23 cellular contexts compared by ENCODE assay signal in the genomic region with DNA sequence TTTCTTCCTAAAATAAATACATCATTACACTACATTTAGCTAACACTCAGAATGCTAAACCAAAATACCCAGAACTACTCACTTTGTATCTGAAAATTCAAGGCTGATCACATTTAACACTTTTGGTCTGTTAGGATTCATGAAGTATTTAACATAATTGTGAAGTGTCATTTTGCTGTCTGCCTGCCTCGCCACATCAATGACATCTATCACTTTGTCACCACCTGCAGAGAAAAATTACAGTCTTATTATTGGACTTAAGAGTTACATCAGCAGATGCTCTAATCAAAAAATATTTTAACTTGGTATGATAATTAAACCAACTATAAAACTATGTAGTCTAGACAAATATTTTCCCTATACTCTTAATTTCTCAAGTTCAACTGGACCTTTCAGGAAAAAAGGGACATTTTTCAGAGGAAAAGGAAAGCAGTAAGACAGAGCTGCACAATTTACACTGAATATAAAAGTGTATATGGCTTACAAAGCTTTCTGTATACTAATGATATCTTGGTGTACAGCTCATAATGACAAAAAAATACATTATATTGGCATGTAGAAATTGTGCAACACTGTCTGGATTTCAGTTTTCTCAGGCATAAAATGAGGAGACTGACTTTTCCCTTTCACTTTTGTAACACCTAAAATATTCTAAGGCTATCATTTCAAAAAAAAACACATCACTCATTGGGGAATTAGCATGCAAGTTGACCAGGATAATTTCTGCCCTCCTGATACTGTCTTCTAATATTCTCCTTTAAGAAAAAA.
"Had no signal": no experiment of that assay in that cellular context is flagged by ENCODE, and none has a peak within 500 bp of the region (broad histone marks: within the 10 kb centered on the region; RNA-seq: fewer than 3 reads in every experiment).

No MANE protein-coding gene starts in this region.

- DNase-seq: activated CD4-positive, alpha-beta T cell treated with anti-CD3 and anti-CD28 coated beads, Interleukin-2, amount 50 U/mL, for 1 hour; activated CD8-positive, alpha-beta T cell treated with anti-CD3 and anti-CD28 coated beads, Interleukin-2, amount 10 ng/mL, durations not matched to agents 7 days and 5 days; activated naive CD4-positive, alpha-beta T cell treated with Interleukin-2 at 50 U/mL for 16 hours; activated T-cell treated with anti-CD3 and anti-CD28 coated beads, Interleukin-2, amount 50 U/mL, for 1 hour; central memory CD4-positive, alpha-beta T cell; effector memory CD4-positive, alpha-beta T cell; foreskin melanocyte; glutamatergic neuron; left ventricle myocardium inferior; natural killer cell; retina; stimulated activated CD4-positive, alpha-beta T cell treated with anti-CD3 and anti-CD28 coated beads, Interleukin-4, amount 100 ng/mL, for 4 hours; testis; trophoblast cell; uterus had no signal

- H3K36me3 ChIP-seq: uterus had no signal

- ATAC-seq: activated CD4-positive, CD25-positive, alpha-beta regulatory T cell treated with anti-CD3 and anti-CD28 coated beads, Interleukin-2, amount 50 U/mL, for 24 hours; activated CD8-positive, alpha-beta T cell treated with anti-CD3 and anti-CD28 coated beads, Interleukin-2, amount 10 ng/mL, durations not matched to agents 7 days and 5 days; esophagus mucosa; natural killer cell had no signal

- H3K4me3 Mint-ChIP-seq: activated CD8-positive, alpha-beta T cell treated with anti-CD3 and anti-CD28 coated beads, Interleukin-2, amount 10 ng/mL, durations not matched to agents 7 days and 5 days; mesothelial cell of epicardium; natural killer cell; T-helper 2 cell treated with Interferon-gamma antibody and Interleukin-4, amounts not matched to agents 5 μg/mL and 100 μg/mL, for 36 hours had no signal

- H3K27ac Mint-ChIP-seq: activated CD8-positive, alpha-beta T cell treated with anti-CD3 and anti-CD28 coated beads, Interleukin-2, amount 10 ng/mL, durations not matched to agents 7 days and 5 days; mesothelial cell of epicardium; natural killer cell; progenitor cell of endocrine pancreas; T-helper 2 cell treated with Interferon-gamma antibody and Interleukin-4, amounts not matched to agents 5 μg/mL and 100 μg/mL, for 36 hours had no signal

- H3K4me1 Mint-ChIP-seq: mesothelial cell of epicardium had no signal

- H3K4me2 ChIP-seq: hepatocyte had no signal

- H3K4me1 ChIP-seq: left ventricle myocardium inferior, testis, uterus had no signal

- H3K79me2 ChIP-seq: hepatocyte had no signal

- H3K27me3 ChIP-seq: hepatocyte, testis, uterus had no signal

- H3K4me3 ChIP-seq: hepatocyte, left ventricle myocardium inferior, testis, uterus had no signal

- H2AFZ ChIP-seq: hepatocyte had no signal

- H3K27ac ChIP-seq: hepatocyte, left ventricle myocardium inferior, testis, uterus, VCaP had no signal

- H3K9me3 ChIP-seq: left ventricle myocardium inferior, testis, uterus had no signal

- H3K9me3 Mint-ChIP-seq: activated T-helper 2 cell treated with anti-CD3 and anti-CD28 coated beads, Interferon-gamma antibody, Interleukin-2, Interleukin-4, amounts not matched to agents 10 μg/mL and 5 μg/mL and 100 μg/mL, durations not matched to agents 14 hours and 24 hours and 36 hours; mesothelial cell of epicardium; natural killer cell; T-helper 2 cell treated with Interferon-gamma antibody and Interleukin-4, amounts not matched to agents 5 μg/mL and 100 μg/mL, for 36 hours had no signal
